Comparison of ENCODE assay signal across 16 cellular contexts in the genomic region with DNA sequence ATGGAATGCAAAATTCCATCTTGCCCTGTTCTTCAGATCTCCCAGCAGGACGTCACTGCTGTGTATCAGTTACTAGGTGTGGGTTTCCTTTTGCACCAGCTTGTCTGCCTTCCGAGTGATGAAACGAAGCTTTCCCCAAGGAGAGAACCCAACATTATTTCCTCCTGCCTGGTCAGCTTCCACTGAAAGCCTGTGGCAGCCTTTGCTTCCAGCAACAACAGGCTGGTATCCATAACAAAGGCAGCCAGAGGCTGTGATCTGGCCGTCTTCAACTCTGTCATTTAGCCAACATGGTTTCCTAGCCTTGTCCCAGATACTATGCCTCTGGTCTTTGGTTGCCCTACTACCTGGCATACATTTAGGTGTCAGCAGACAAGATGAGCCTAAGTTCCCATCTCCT.
DNase-seq lines count a peak whose midpoint lies in the region; ATAC-seq and TF ChIP-seq lines count a peak whose summit lies in the region.
"Had no signal": no experiment of that assay in that cellular context is flagged by ENCODE, and none has a peak within 500 bp of the region (broad histone marks: within the 10 kb centered on the region; RNA-seq: fewer than 3 reads in every experiment).

No MANE protein-coding gene starts in this region.

- no peaks in the 10 kb centered on the region for H3K4me1 Mint-ChIP-seq in stimulated activated naive B cell treated with anti-CD40 and anti-IgM and Interleukin-4, amounts not matched to agents 10 μg/mL and 1 μg/mL and 100 μg/mL, for 72 hours

- ATAC-seq in stimulated activated naive B cell treated with anti-CD40 and anti-IgM and Interleukin-4, amounts not matched to agents 10 μg/mL and 1 μg/mL and 100 μg/mL, for 72 hours (replicated peaks) = no peak
- ATAC-seq: lower lobe of right lung had no signal

- H3K27me3 Mint-ChIP-seq in stimulated activated naive B cell treated with anti-CD40 and anti-IgM and Interleukin-4, amounts not matched to agents 10 μg/mL and 1 μg/mL and 100 μg/mL, for 72 hours = peaks cover 20 to 22% of the 10 kb centered on the region in 2 donors

- H3K4me1 ChIP-seq in HUES48 (ENCODE audit: control insufficient read depth, insufficient read depth, low read length) = peaks cover 17% of the 10 kb centered on the region
- H3K4me1 ChIP-seq: colonic mucosa, lower lobe of right lung had no signal

- peak; percentile 11 for DNase-seq in choroid plexus epithelial cell (ENCODE audit: low read depth)
- peak; percentile 60 for DNase-seq in iPS DF 4.7 (ENCODE audit: extremely low read depth, low spot score)
- DNase-seq in retinal pigment epithelial cell (ENCODE audit: low read depth) = peak; percentile 48
- no peak for DNase-seq in NCI-H510A treated with DMSO at 0.1 percent for 48 hours (lab: John Stamatoyannopoulos, UW)
- DNase-seq in stimulated activated naive CD4-positive, alpha-beta T cell treated with Interleukin-2 at 50 U/mL for 16 hours (lab: John Stamatoyannopoulos, UW) = no peak
- no peak for DNase-seq in NK-92 treated with Interleukin-12 subunit alpha and Interleukin-12 subunit beta, amount 100 ng/mL, for 24 hours (lab: John Stamatoyannopoulos, UW)
- DNase-seq in stimulated activated naive B cell treated with anti-CD40 and anti-IgM and Interleukin-4, amounts not matched to agents 10 μg/mL and 1 μg/mL and 100 μg/mL, for 72 hours = no peak
- DNase-seq: activated T-cell treated with anti-CD3 and anti-CD28 coated beads, Interleukin-2, amount 50 U/mL, for 48 hours; colonic mucosa; erythroblast; lower lobe of right lung; NCI-H187 treated with DMSO at 0.1 percent for 48 hours; SHP77 treated with DMSO at 0.1 percent for 48 hours; stimulated activated CD4-positive, alpha-beta T cell treated with anti-CD3 and anti-CD28 coated beads, Interleukin-4, amount 100 ng/mL, for 4 hours; T-helper 9 cell had no signal

- no peak for TF ChIP-seq CTCF in choroid plexus epithelial cell (conservative IDR thresholded peaks at IDR 0.05; ENCODE audit: low read depth, low read length)
- TF ChIP-seq CTCF in retinal pigment epithelial cell (conservative IDR thresholded peaks at IDR 0.05; ENCODE audit: low read depth, low read length) = no peak

- H3K9ac ChIP-seq in HUES48 (ENCODE audit: low read depth, low read length) = no peak overlapping the region

- H3K4me3 Mint-ChIP-seq in stimulated activated naive B cell treated with anti-CD40 and anti-IgM and Interleukin-4, amounts not matched to agents 10 μg/mL and 1 μg/mL and 100 μg/mL, for 72 hours = no peak overlapping the region

- H3K27ac Mint-ChIP-seq in stimulated activated naive B cell treated with anti-CD40 and anti-IgM and Interleukin-4, amounts not matched to agents 10 μg/mL and 1 μg/mL and 100 μg/mL, for 72 hours = no peak overlapping the region

- H3K4me3 ChIP-seq in HUES48 (ENCODE audit: low read depth, low read length) (no peak overlapping the region), choroid plexus epithelial cell (ENCODE audit: low read depth, low read length) (no peak overlapping the region), retinal pigment epithelial cell (ENCODE audit: low read length) (no peak overlapping the region)
- H3K4me3 ChIP-seq: colonic mucosa, lower lobe of right lung had no signal

- H3K36me3 Mint-ChIP-seq in stimulated activated naive B cell treated with anti-CD40 and anti-IgM and Interleukin-4, amounts not matched to agents 10 μg/mL and 1 μg/mL and 100 μg/mL, for 72 hours = no peaks in the 10 kb centered on the region

- H3K9me3 Mint-ChIP-seq in stimulated activated naive B cell treated with anti-CD40 and anti-IgM and Interleukin-4, amounts not matched to agents 10 μg/mL and 1 μg/mL and 100 μg/mL, for 72 hours = no peaks in the 10 kb centered on the region

- H3K36me3 ChIP-seq in HUES48 (ENCODE audit: control insufficient read depth, insufficient read depth, low read length) = no peaks in the 10 kb centered on the region
- H3K36me3 ChIP-seq: colonic mucosa, lower lobe of right lung had no signal

- H3K27ac ChIP-seq in HUES48 (ENCODE audit: low read depth, low read length) = peak overlapping the region; percentile 76
- H3K27ac ChIP-seq: colonic mucosa, lower lobe of right lung had no signal

- H3K9me3 ChIP-seq in HUES48 (ENCODE audit: control insufficient read depth, insufficient read depth, low read length) = no peaks in the 10 kb centered on the region
- H3K9me3 ChIP-seq: colonic mucosa, lower lobe of right lung had no signal

- no peaks in the 10 kb centered on the region for H3K27me3 ChIP-seq in HUES48 (ENCODE audit: control insufficient read depth, insufficient read depth, low read length)
- H3K27me3 ChIP-seq: colonic mucosa had no signal

Comparison
In these comparisons a context has a peak if more than half of its experiments do, and no peak if none do; other contexts are left out.
1. DNase-seq: peak in choroid plexus epithelial cell (single experiment), iPS DF 4.7 (single experiment) and retinal pigment epithelial cell (single experiment); none in NCI-H510A treated with DMSO at 0.1 percent for 48 hours (single experiment), stimulated activated naive CD4-positive, alpha-beta T cell treated with Interleukin-2 at 50 U/mL for 16 hours (single experiment), NK-92 treated with Interleukin-12 subunit alpha and Interleukin-12 subunit beta, amount 100 ng/mL, for 24 hours (single experiment) and stimulated activated naive B cell treated with anti-CD40 and anti-IgM and Interleukin-4, amounts not matched to agents 10 μg/mL and 1 μg/mL and 100 μg/mL, for 72 hours (single experiment).